ENCODE assay signal across 10 cellular contexts in genomic region chr16:4376126-4376819, GRCh38. TPM values are rescaled to one million over a fixed set of nuclear protein-coding genes. Genes with fewer than 3 reads are reported as not detected.
A peak's percentile ranks its signal among the peaks of the same experiment; 100 is the strongest.
DNase-seq lines count a peak whose midpoint lies in the region; ATAC-seq, FAIRE-seq and TF ChIP-seq lines count a peak whose summit lies in the region.
"Had no signal": no experiment of that assay in that cellular context is flagged by ENCODE, and none has a peak within 500 bp of the region (broad histone marks: within the 10 kb centered on the region; RNA-seq: fewer than 3 reads in every experiment).

No MANE protein-coding gene starts in this region.

- peaks cover 7% of the 10 kb centered on the region for H3K27me3 Mint-ChIP-seq in nephron (ENCODE audit: low read depth)
- H3K27me3 Mint-ChIP-seq: activated naive CD4-positive, alpha-beta T cell treated with anti-CD3 and anti-CD28 coated beads, Interleukin-2, amount 50 U/mL, for 24 hours had no signal

- H3K36me3 Mint-ChIP-seq in nephron (ENCODE audit: low read depth) = no peaks in the 10 kb centered on the region
- H3K36me3 Mint-ChIP-seq: activated naive CD4-positive, alpha-beta T cell treated with anti-CD3 and anti-CD28 coated beads, Interleukin-2, amount 50 U/mL, for 24 hours had no signal

- no peak overlapping the region for H2AFZ ChIP-seq in SK-N-SH (ENCODE audit: low read depth)

- peaks cover 43% of the 10 kb centered on the region for H3K4me1 Mint-ChIP-seq in nephron

- H3K9me2 ChIP-seq in SK-N-SH = no peaks in the 10 kb centered on the region

- no peak overlapping the region; the same call in 1 of the 2 replicates for H3K9ac ChIP-seq in SK-N-SH

- H3K27me3 ChIP-seq in SK-N-SH (ENCODE audit: insufficient read depth) = no peaks in the 10 kb centered on the region

- POLR2A ChIA-PET in A549 (lab: Yijun Ruan, JAX) = no interaction called here
- POLR2A ChIA-PET in SK-N-SH (lab: Yijun Ruan, JAX) = interaction anchor here (2.1 kb wide), 1 partner anchor 16 kb away, joined by 11 read pairs; no protein-coding TSS in a partner anchor

- H3K4me3 ChIP-seq in A549 = no peak overlapping the region
- no peak overlapping the region for H3K4me3 ChIP-seq in SK-N-SH (ENCODE audit: low read depth in 2 of 2, low read length in 1 of 2)

- CTCF ChIA-PET in A549 (lab: Yijun Ruan, JAX) = interaction anchor here (0.6 to 25.9 kb wide), 8 partner anchors 10 to 30 kb away, joined by 3 to 638 read pairs (median 4); no protein-coding TSS in a partner anchor
- CTCF ChIA-PET in SK-N-SH (lab: Yijun Ruan, JAX) = interaction anchor here (1.4 to 32.1 kb wide), 3 partner anchors 17 to 34 kb away, joined by 3 to 558 read pairs (median 17); no protein-coding TSS in a partner anchor

- peaks cover 68% of the 10 kb centered on the region for H3K79me2 ChIP-seq in SK-N-SH (ENCODE audit: insufficient read depth)

- peaks cover 24% of the 10 kb centered on the region for H3F3A ChIP-seq in SK-N-SH (replicated peaks; ENCODE audit: insufficient read depth)

- peaks cover 0 to 12% of the 10 kb centered on the region in 2 experiments for H3K36me3 ChIP-seq in SK-N-SH (replicated peaks in 1 of 2; ENCODE audit: control insufficient read depth in 1 of 2, insufficient read depth in 2 of 2, low read length in 1 of 2)

- no peak for DNase-seq in A549 (ENCODE audit: low read depth in 1 of 2, low spot score in 1 of 2)
- peak; percentile 71 for DNase-seq in SK-N-SH
- peak; percentile 82 for DNase-seq in fibroblast of the conjunctiva (ENCODE audit: low read depth)
- DNase-seq in OCI-M2 (lab: John Stamatoyannopoulos, UW; ENCODE audit: unreplicated experiment) = no peak
- DNase-seq: AML-193 had no signal

- TF ChIP-seq RAD21 in A549 (conservative IDR thresholded peaks at IDR 0.05 in 1 of 2, IDR thresholded peaks at IDR 0.05 in 1 of 2) (no peak), SK-N-SH (IDR thresholded peaks at IDR 0.05; ENCODE audit: low read length) (no peak)

- no peak overlapping the region for H3K4me3 Mint-ChIP-seq in nephron
- H3K4me3 Mint-ChIP-seq: activated naive CD4-positive, alpha-beta T cell treated with anti-CD3 and anti-CD28 coated beads, Interleukin-2, amount 50 U/mL, for 24 hours had no signal

- no peak for ATAC-seq in A549
- no peak for ATAC-seq in GM21367 (IDR thresholded peaks at IDR 0.05; ENCODE audit: unreplicated experiment)
- no peak for ATAC-seq in GM21515 (IDR thresholded peaks at IDR 0.05; ENCODE audit: unreplicated experiment)
- ATAC-seq in HG03521 (IDR thresholded peaks at IDR 0.05; ENCODE audit: unreplicated experiment) = no peak

- peaks cover 56% of the 10 kb centered on the region for H4K20me1 ChIP-seq in SK-N-SH (ENCODE audit: insufficient read depth)

- peak overlapping the region in 2 of 3 experiments; percentile 87 to 96 for H3K27ac Mint-ChIP-seq in nephron
- H3K27ac Mint-ChIP-seq: activated naive CD4-positive, alpha-beta T cell treated with anti-CD3 and anti-CD28 coated beads, Interleukin-2, amount 50 U/mL, for 24 hours had no signal

- WGBS in A549 (ENCODE audit: missing lambda C conversion rate) = 87% methylated on average over 14 of the region's 30 CpGs
- WGBS in SK-N-SH (ENCODE audit: low lambda C conversion rate) = 0% methylated on average over 1 of the region's 30 CpGs

- no peak for TF ChIP-seq EP300 in A549 (IDR thresholded peaks at IDR 0.05)
- peak in 1 of 2 experiments; percentile 33; a peak in 1 of 4 replicates for TF ChIP-seq EP300 in SK-N-SH (IDR thresholded peaks at IDR 0.05; ENCODE audit: borderline replicate concordance in 1 of 2, low read depth in 1 of 2, low read length in 1 of 2)

- H3K9me3 Mint-ChIP-seq in nephron = no peaks in the 10 kb centered on the region
- H3K9me3 Mint-ChIP-seq: activated naive CD4-positive, alpha-beta T cell treated with anti-CD3 and anti-CD28 coated beads, Interleukin-2, amount 50 U/mL, for 24 hours had no signal

- no peak for FAIRE-seq in A549 (lab: Jason Lieb, UNC)

- H3K27ac ChIP-seq in A549 (peak overlapping the region in 1 of 2 experiments; percentile 39; a peak in 1 of 6 replicates), SK-N-SH (ENCODE audit: low read depth in 2 of 2, low read length in 1 of 2) (peak overlapping the region; percentile 76 to 83)

- H3K9me3 ChIP-seq in A549 (no peaks in the 10 kb centered on the region), SK-N-SH (no peaks in the 10 kb centered on the region)

- H3K4me2 ChIP-seq in A549 (peak overlapping the region; percentile 12; the same call in 1 of the 3 replicates), SK-N-SH (peak overlapping the region; percentile 91; the same call in 1 of the 2 replicates)

- TF ChIP-seq CTCF in A549 (IDR thresholded peaks at IDR 0.05) = no peak
- TF ChIP-seq CTCF in SK-N-SH (IDR thresholded peaks at IDR 0.05) = no peak
- no peak for TF ChIP-seq CTCF in nephron (IDR thresholded peaks at IDR 0.05; ENCODE audit: unreplicated experiment in 3 of 3)

- peaks cover 73% of the 10 kb centered on the region for H3K4me1 ChIP-seq in A549
- peaks cover 34 to 71% of the 10 kb centered on the region in 2 experiments for H3K4me1 ChIP-seq in SK-N-SH (ENCODE audit: control insufficient read depth in 1 of 2, insufficient read depth in 2 of 2, low read depth in 1 of 2, low read length in 1 of 2)

- TF ChIP-seq POLR2A in A549 (IDR thresholded peaks at IDR 0.05; ENCODE audit: low read length) = no peak

TF ChIP-seq in A549, 52 proteins besides CTCF, POLR2A, EP300 and RAD21 (continues in another document):
- no peak for TF ChIP-seq BHLHE40 (IDR thresholded peaks at IDR 0.05; ENCODE audit: low read depth, low read length)
- TF ChIP-seq, protein P1, sequence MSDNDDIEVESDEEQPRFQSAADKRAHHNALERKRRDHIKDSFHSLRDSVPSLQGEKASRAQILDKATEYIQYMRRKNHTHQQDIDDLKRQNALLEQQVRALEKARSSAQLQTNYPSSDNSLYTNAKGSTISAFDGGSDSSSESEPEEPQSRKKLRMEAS (IDR thresholded peaks at IDR 0.05) = no peak
- no peak for TF ChIP-seq RNF2 (IDR thresholded peaks at IDR 0.05; ENCODE audit: borderline replicate concordance, low read depth)
- TF ChIP-seq HOXA7 (CRISPR knock-in tag; IDR thresholded peaks at IDR 0.05) = no peak
- TF ChIP-seq HES2 (IDR thresholded peaks at IDR 0.05) = no peak
- TF ChIP-seq CBX2 (IDR thresholded peaks at IDR 0.05; ENCODE audit: borderline replicate concordance, low read depth) = no peak

TF ChIP-seq in SK-N-SH, 30 proteins besides CTCF, POLR2A, EP300 and RAD21 (continues in another document):
- no peak for TF ChIP-seq RFX5 (IDR thresholded peaks at IDR 0.05; ENCODE audit: low read length)

RNA-seq across cellular contexts. Expression of gene VASN, which starts 4.6 kb away (rescaled TPM):
- polyA plus RNA-seq in A549 (2011; rRNA removed) = 2.0 and 2.3 TPM in 2 replicates
- 6.1 and 9.5 TPM in 2 replicates for polyA plus RNA-seq in A549 (2012; cell fraction: cytosol; rRNA removed)
- polyA plus RNA-seq in A549 (2012; cell fraction: nucleus; rRNA removed) = 14.0 and 32.6 TPM in 2 replicates
- polyA plus RNA-seq in A549 (2017; fragmentation: RNase III; extraction: RNeasy Plus Mini Kit Qiagen cat#74134 plus additional on column Dnase treatment) = 4.0 to 4.7 TPM (median 4.2 TPM) in 3 replicates
- polyA minus RNA-seq in A549 (2011; rRNA and poly(A)+ RNA removed) = 1.3 and 1.8 TPM in 2 replicates
- 11.4 and 37.4 TPM in 2 replicates for polyA plus RNA-seq in SK-N-SH (2012; rRNA removed)
- 14.5 and 28.9 TPM in 2 replicates for polyA plus RNA-seq in SK-N-SH (2012; cell fraction: cytosol; rRNA removed)
- 42.9 and 52.9 TPM in 2 replicates for polyA plus RNA-seq in SK-N-SH (2012; cell fraction: nucleus; rRNA removed)

RNA-seq across cellular contexts. Expression of gene PAM16, which starts 25.2 kb away (rescaled TPM):
- 42.5 and 55.1 TPM in 2 replicates for polyA plus RNA-seq in A549 (2011; rRNA removed)
- 169 and 194 TPM in 2 replicates for polyA plus RNA-seq in A549 (2012; cell fraction: cytosol; rRNA removed)
- 144 and 160 TPM in 2 replicates for polyA plus RNA-seq in A549 (2012; cell fraction: nucleus; rRNA removed)
- 58.7 to 64.3 TPM (median 59.1 TPM) in 3 replicates for polyA plus RNA-seq in A549 (2017; fragmentation: RNase III; extraction: RNeasy Plus Mini Kit Qiagen cat#74134 plus additional on column Dnase treatment)
- 9.2 and 9.3 TPM in 2 replicates for polyA minus RNA-seq in A549 (2011; rRNA and poly(A)+ RNA removed)
- polyA plus RNA-seq in SK-N-SH (2012; rRNA removed) = 96.3 and 96.4 TPM in 2 replicates
- 52.4 and 75.8 TPM in 2 replicates for polyA plus RNA-seq in SK-N-SH (2012; cell fraction: cytosol; rRNA removed)
- 95.5 and 121 TPM in 2 replicates for polyA plus RNA-seq in SK-N-SH (2012; cell fraction: nucleus; rRNA removed)

RNA-seq across cellular contexts. Expression of gene CORO7, which starts 40.1 kb away (rescaled TPM):
- polyA plus RNA-seq in A549 (2011; rRNA removed) (5.7 and 6.0 TPM in 2 replicates), A549 (2017; fragmentation: RNase III; extraction: RNeasy Plus Mini Kit Qiagen cat#74134 plus additional on column Dnase treatment) (11.1 to 12.6 TPM (median 11.9 TPM) in 3 replicates), SK-N-SH (2012; rRNA removed) (21.9 and 25.8 TPM in 2 replicates)
- 13.3 and 15.4 TPM in 2 replicates for polyA plus RNA-seq in A549 (2012; cell fraction: cytosol; rRNA removed)
- 97.0 and 109 TPM in 2 replicates for polyA plus RNA-seq in A549 (2012; cell fraction: nucleus; rRNA removed)
- polyA minus RNA-seq in A549 (2011; rRNA and poly(A)+ RNA removed) = 19.1 and 19.6 TPM in 2 replicates
- 6.6 and 7.3 TPM in 2 replicates for polyA plus RNA-seq in SK-N-SH (2012; cell fraction: cytosol; rRNA removed)
- polyA plus RNA-seq in SK-N-SH (2012; cell fraction: nucleus; rRNA removed) = 166 and 305 TPM in 2 replicates

RNA-seq across cellular contexts. Expression of gene DNAJA3, which starts 49.4 kb away (rescaled TPM):
- polyA plus RNA-seq in A549 (2011; rRNA removed) = 70.9 and 77.2 TPM in 2 replicates
- 103 and 111 TPM in 2 replicates for polyA plus RNA-seq in A549 (2012; cell fraction: cytosol; rRNA removed)
- 109 and 116 TPM in 2 replicates for polyA plus RNA-seq in A549 (2012; cell fraction: nucleus; rRNA removed)
- polyA plus RNA-seq in A549 (2017; fragmentation: RNase III; extraction: RNeasy Plus Mini Kit Qiagen cat#74134 plus additional on column Dnase treatment) = 64.6 to 71.6 TPM (median 66.0 TPM) in 3 replicates
- 47.4 and 54.4 TPM in 2 replicates for polyA minus RNA-seq in A549 (2011; rRNA and poly(A)+ RNA removed)
- polyA plus RNA-seq in SK-N-SH (2012; rRNA removed) = 48.7 and 52.6 TPM in 2 replicates
- polyA plus RNA-seq in SK-N-SH (2012; cell fraction: cytosol; rRNA removed) = 34.6 and 46.2 TPM in 2 replicates
- polyA plus RNA-seq in SK-N-SH (2012; cell fraction: nucleus; rRNA removed) = 88.0 and 107 TPM in 2 replicates

Comparison
In these comparisons a context has a peak if more than half of its experiments do, and no peak if none do; other contexts are left out.
1. DNase-seq: peak in SK-N-SH (single experiment) and fibroblast of the conjunctiva (single experiment); none in A549 (0 of 2) and OCI-M2 (single experiment).